29 cellular contexts compared by ENCODE assay signal in the genomic region with DNA sequence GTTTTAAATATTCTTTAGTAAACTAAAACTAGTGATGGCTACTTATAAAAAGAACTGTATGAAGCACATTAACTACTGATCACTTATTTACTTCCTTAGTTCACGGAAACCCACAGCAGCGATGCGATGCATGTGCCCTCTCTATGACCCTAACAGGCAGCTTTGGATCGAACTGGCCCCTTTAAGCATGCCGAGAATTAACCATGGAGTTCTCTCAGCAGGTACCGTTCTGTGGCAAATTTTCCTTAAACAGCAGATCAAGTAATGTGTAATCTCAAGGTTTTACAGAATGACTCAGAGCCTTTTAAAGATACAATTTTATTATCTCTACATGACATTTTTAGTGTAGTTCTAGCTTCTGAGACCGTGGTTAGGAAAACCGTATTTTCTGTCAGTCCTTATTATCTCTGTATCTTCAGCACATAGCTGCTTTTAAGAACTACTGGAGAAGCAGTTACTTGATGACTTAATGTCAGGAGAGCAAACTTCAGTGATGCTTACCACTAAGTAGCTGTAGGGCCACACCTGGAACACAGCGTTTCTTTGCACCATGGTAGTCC.
"Had no signal": no experiment of that assay in that cellular context is flagged by ENCODE, and none has a peak within 500 bp of the region (broad histone marks: within the 10 kb centered on the region; RNA-seq: fewer than 3 reads in every experiment).

No MANE protein-coding gene starts in this region.

- H3K27me3 Mint-ChIP-seq: activated CD8-positive, alpha-beta T cell treated with anti-CD3 and anti-CD28 coated beads for 36 hours; activated naive CD4-positive, alpha-beta T cell treated with anti-CD3 and anti-CD28 coated beads, Interleukin-2, amount 50 U/mL, for 24 hours; activated naive CD8-positive, alpha-beta T cell treated with anti-CD3 and anti-CD28 coated beads, Interleukin-2, amount 10 ng/mL, durations not matched to agents 7 days and 5 days; activated T-helper 17 cell treated with anti-CD3 and anti-CD28 coated beads, Interleukin-2, amount 50 U/mL, for 72 hours; central memory CD8-positive, alpha-beta T cell had no signal

- H3K4me3 ChIP-seq: cardiac muscle cell, SJSA1 had no signal

- H3K36me3 ChIP-seq: WERI-Rb-1 had no signal

- H3K27ac Mint-ChIP-seq: activated CD8-positive, alpha-beta T cell treated with anti-CD3 and anti-CD28 coated beads for 36 hours; activated naive CD4-positive, alpha-beta T cell treated with anti-CD3 and anti-CD28 coated beads, Interleukin-2, amount 50 U/mL, for 24 hours; activated naive CD8-positive, alpha-beta T cell treated with anti-CD3 and anti-CD28 coated beads, Interleukin-2, amount 10 ng/mL, durations not matched to agents 7 days and 5 days; activated T-cell treated with anti-CD3 and anti-CD28 coated beads, Interleukin-2, amount 50 U/mL, for 72 hours; activated T-helper 17 cell treated with anti-CD3 and anti-CD28 coated beads, Interleukin-2, amount 50 U/mL, for 72 hours; T-helper 1 cell treated with Interleukin-12 subunit alpha and Interleukin-12 subunit beta and Interleukin-4 antibody, amounts not matched to agents 30 μg/mL and 1 μg/mL, for 36 hours had no signal

- ATAC-seq: activated CD8-positive, alpha-beta T cell treated with anti-CD3 and anti-CD28 coated beads for 36 hours; activated T-cell treated with anti-CD3 and anti-CD28 coated beads, Interleukin-2, amount 50 U/mL, for 72 hours; activated T-helper 17 cell treated with anti-CD3 and anti-CD28 coated beads, Interleukin-2, amount 50 U/mL, for 72 hours; Panc1 had no signal

- DNase-seq: activated CD4-positive, alpha-beta T cell treated with anti-CD3 and anti-CD28 coated beads for 1 hour; activated CD4-positive, alpha-beta T cell treated with anti-CD3 and anti-CD28 coated beads for 48 hours; activated CD4-positive, CD25-positive, alpha-beta regulatory T cell; activated CD8-positive, alpha-beta T cell treated with anti-CD3 and anti-CD28 coated beads for 36 hours; activated effector memory CD4-positive, alpha-beta T cell treated with anti-CD3 and anti-CD28 coated beads, Interleukin-2, amount 50 U/mL, for 16 hours; activated naive CD4-positive, alpha-beta T cell; activated naive CD8-positive, alpha-beta T cell treated with anti-CD3 and anti-CD28 coated beads, Interleukin-2, amount 10 ng/mL, durations not matched to agents 7 days and 5 days; activated T-cell treated with anti-CD3 and anti-CD28 coated beads, Interleukin-2, amount 50 U/mL, for 1 hour; activated T-cell treated with anti-CD3 and anti-CD28 coated beads, Interleukin-2, amount 50 U/mL, for 72 hours; NCI-H1092 treated with DMSO at 0.1 percent for 48 hours; NCI-H1417 treated with DMSO at 0.1 percent for 48 hours; NCI-H187 treated with DMSO at 0.1 percent for 48 hours; NCI-H2081; NCI-H2171 treated with DMSO at 0.1 percent for 48 hours; NCI-H2227 treated with DMSO at 0.1 percent for 48 hours; NCI-H446 treated with DMSO at 0.1 percent for 48 hours; NCI-H524; NCI-H69; SHP77; SK-N-SH; WERI-Rb-1 had no signal

- H3K27me3 ChIP-seq: cardiac muscle cell, SJSA1 had no signal

- H3K9me3 ChIP-seq: SJSA1, SK-N-SH had no signal

- H3K4me1 ChIP-seq: SJSA1 had no signal

- H3K27ac ChIP-seq: cardiac muscle cell, KMS-11, SJSA1, WERI-Rb-1 had no signal

- H3K4me1 Mint-ChIP-seq: activated naive CD8-positive, alpha-beta T cell treated with anti-CD3 and anti-CD28 coated beads, Interleukin-2, amount 10 ng/mL, durations not matched to agents 7 days and 5 days; central memory CD8-positive, alpha-beta T cell had no signal

- H3K9me3 Mint-ChIP-seq: activated naive CD4-positive, alpha-beta T cell treated with anti-CD3 and anti-CD28 coated beads, Interleukin-2, amount 50 U/mL, for 24 hours; activated naive CD8-positive, alpha-beta T cell treated with anti-CD3 and anti-CD28 coated beads, Interleukin-2, amount 10 ng/mL, durations not matched to agents 7 days and 5 days; activated T-cell treated with anti-CD3 and anti-CD28 coated beads, Interleukin-2, amount 50 U/mL, for 72 hours; activated T-helper 17 cell treated with anti-CD3 and anti-CD28 coated beads, Interleukin-2, amount 50 U/mL, for 72 hours; central memory CD8-positive, alpha-beta T cell; T-helper 1 cell treated with Interleukin-12 subunit alpha and Interleukin-12 subunit beta and Interleukin-4 antibody, amounts not matched to agents 30 μg/mL and 1 μg/mL, for 36 hours had no signal

- H3K4me3 Mint-ChIP-seq: activated CD8-positive, alpha-beta T cell treated with anti-CD3 and anti-CD28 coated beads for 36 hours; activated naive CD4-positive, alpha-beta T cell treated with anti-CD3 and anti-CD28 coated beads, Interleukin-2, amount 50 U/mL, for 24 hours; activated naive CD8-positive, alpha-beta T cell treated with anti-CD3 and anti-CD28 coated beads, Interleukin-2, amount 10 ng/mL, durations not matched to agents 7 days and 5 days; activated T-cell treated with anti-CD3 and anti-CD28 coated beads, Interleukin-2, amount 50 U/mL, for 72 hours; activated T-helper 17 cell treated with anti-CD3 and anti-CD28 coated beads, Interleukin-2, amount 50 U/mL, for 72 hours; central memory CD8-positive, alpha-beta T cell; T-helper 1 cell treated with Interleukin-12 subunit alpha and Interleukin-12 subunit beta and Interleukin-4 antibody, amounts not matched to agents 30 μg/mL and 1 μg/mL, for 36 hours had no signal
